Comparison of ENCODE assay signal across 17 cellular contexts in the genomic region with DNA sequence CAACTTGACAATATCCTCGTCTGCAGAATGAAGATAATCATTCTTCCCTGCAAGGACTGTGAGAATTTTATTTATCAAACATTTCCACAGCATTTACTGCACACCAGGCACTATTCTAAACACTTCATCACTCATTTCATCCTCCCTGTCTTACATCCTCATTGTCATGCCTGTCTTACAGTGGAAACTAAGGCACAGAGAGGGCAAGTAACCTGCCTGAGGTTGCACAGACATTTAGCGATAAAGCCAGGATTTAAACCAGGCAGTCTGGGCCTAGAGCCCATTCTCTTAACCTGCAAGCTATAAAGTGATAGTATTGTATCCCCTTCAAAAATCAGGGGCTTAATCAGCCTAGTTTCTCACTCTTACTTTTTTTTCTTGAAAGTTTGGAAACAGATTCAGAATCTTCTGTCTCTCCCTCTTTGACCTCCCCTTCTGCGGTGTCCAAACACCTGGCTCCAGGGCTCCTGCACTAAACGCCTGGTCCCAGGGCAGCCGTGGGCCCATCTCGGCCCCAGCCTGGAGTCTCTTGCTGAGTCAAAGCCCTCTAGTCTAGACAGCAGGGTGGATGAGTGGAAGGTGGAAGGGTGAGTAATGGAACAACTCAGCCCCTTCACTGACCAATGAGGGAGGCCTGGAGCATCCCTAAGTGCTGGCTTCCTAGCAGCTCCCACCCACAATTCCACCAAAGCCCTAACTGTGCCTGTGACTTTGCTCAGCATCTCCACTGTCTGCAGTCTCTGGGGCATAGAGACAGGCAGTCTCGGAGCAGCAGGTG. TPM values are rescaled to one million over a fixed set of nuclear protein-coding genes. Genes with fewer than 3 reads are reported as not detected.
DNase-seq lines count a peak whose midpoint lies in the region; ATAC-seq, FAIRE-seq and TF ChIP-seq lines count a peak whose summit lies in the region.
"Had no signal": no experiment of that assay in that cellular context is flagged by ENCODE, and none has a peak within 500 bp of the region (broad histone marks: within the 10 kb centered on the region; RNA-seq: fewer than 3 reads in every experiment).

No MANE protein-coding gene starts in this region.

- DNase-seq in ELR (ENCODE audit: low read depth) (peak; percentile 91), M059J (ENCODE audit: low read depth) (peak; percentile 65), endothelial cell of umbilical vein (ENCODE audit: low read depth, low spot score) (no peak), non-pigmented ciliary epithelial cell (ENCODE audit: low read depth) (peak; percentile 60), HT-29 (ENCODE audit: low spot score) (no peak), DMS153 treated with DMSO at 0.1 percent for 48 hours (lab: John Stamatoyannopoulos, UW; ENCODE audit: unreplicated experiment) (no peak), NCI-H345 (lab: John Stamatoyannopoulos, UW) (no peak)
- DNase-seq: activated CD4-positive, alpha-beta T cell treated with anti-CD3 and anti-CD28 coated beads, Interleukin-2, amount 50 U/mL, for 48 hours; CD4-positive, CD25-positive, alpha-beta regulatory T cell; NCI-H187 treated with DMSO at 0.1 percent for 48 hours; NCI-H748 treated with DMSO at 0.1 percent for 48 hours; retina; stimulated activated naive CD4-positive, alpha-beta T cell had no signal

- no peak overlapping the region for H3K4me2 ChIP-seq in endothelial cell of umbilical vein (ENCODE audit: insufficient read depth, low read length)

- H3K9me1 ChIP-seq in endothelial cell of umbilical vein (replicated peaks; ENCODE audit: control insufficient read depth, extremely low read depth, insufficient read depth, low read length), result no peaks in the 10 kb centered on the region

- no peaks in the 10 kb centered on the region for H3K79me2 ChIP-seq in endothelial cell of umbilical vein (ENCODE audit: control insufficient read depth, insufficient read depth, low read length)

- no peak for ATAC-seq in HG03097 (IDR thresholded peaks at IDR 0.05; ENCODE audit: low FRiP score, unreplicated experiment)

- no peaks in the 10 kb centered on the region for H3K36me3 ChIP-seq in endothelial cell of umbilical vein (ENCODE audit: control insufficient read depth in 2 of 2, extremely low read depth in 1 of 2, insufficient read depth in 2 of 2, low read length in 2 of 2)
- H3K36me3 ChIP-seq: ascending aorta had no signal

- no peak for TF ChIP-seq CTCF in endothelial cell of umbilical vein (IDR thresholded peaks at IDR 0.05; ENCODE audit: extremely low read depth in 1 of 2, insufficient read depth in 1 of 2, low read depth in 1 of 2, low read length in 2 of 2)

- FAIRE-seq in endothelial cell of umbilical vein (lab: Jason Lieb, UNC), result no peak
- FAIRE-seq: islet of Langerhans had no signal

- no peak overlapping the region for H3K4me3 ChIP-seq in endothelial cell of umbilical vein (replicated peaks in 1 of 3; ENCODE audit: insufficient read depth in 1 of 3, low read depth in 1 of 3, low read length in 3 of 3)
- H3K4me3 ChIP-seq: ascending aorta had no signal

- no peak overlapping the region for H3K27ac ChIP-seq in endothelial cell of umbilical vein (ENCODE audit: insufficient read depth, low read depth, low read length)
- H3K27ac ChIP-seq: ascending aorta had no signal

- no peaks in the 10 kb centered on the region for H3K4me1 ChIP-seq in endothelial cell of umbilical vein (ENCODE audit: control insufficient read depth, extremely low read depth, insufficient read depth, low read length)
- H3K4me1 ChIP-seq: ascending aorta had no signal

- no peaks in the 10 kb centered on the region for H3K27me3 ChIP-seq in endothelial cell of umbilical vein (ENCODE audit: control insufficient read depth in 2 of 2, insufficient read depth in 2 of 2, low read length in 2 of 2)
- H3K27me3 ChIP-seq: ascending aorta had no signal

- POLR2A ChIA-PET in endothelial cell of umbilical vein (lab: Charles Lee), result no interaction called here

- H2AFZ ChIP-seq in endothelial cell of umbilical vein (ENCODE audit: low read depth, low read length), result no peak overlapping the region

- H4K20me1 ChIP-seq in endothelial cell of umbilical vein (replicated peaks; ENCODE audit: control insufficient read depth, extremely low read depth, insufficient read depth, low read length), result no peaks in the 10 kb centered on the region

- CTCF ChIA-PET in endothelial cell of umbilical vein (lab: Charles Lee), result no interaction called here

- no peaks in the 10 kb centered on the region for H3K9me3 ChIP-seq in endothelial cell of umbilical vein (replicated peaks; ENCODE audit: control insufficient read depth, insufficient read depth, low read length)
- H3K9me3 ChIP-seq: ascending aorta had no signal

- H3K9ac ChIP-seq in endothelial cell of umbilical vein (replicated peaks; ENCODE audit: extremely low read depth, insufficient read depth, low read length), result no peak overlapping the region

- intact Hi-C loops in endothelial cell of umbilical vein (cut with micrococcal nuclease), result no loop called here

- TF ChIP-seq POLR2A in endothelial cell of umbilical vein (IDR thresholded peaks at IDR 0.05; ENCODE audit: low read depth, low read length), result no peak

- dilution Hi-C loops in endothelial cell of umbilical vein (cut with MboI; ENCODE audit: extremely low pct_ligation_motif_present, low sequenced_read_pairs), result no loop called here

- no TSS peak for BruUV-seq in endothelial cell of umbilical vein (replicated peaks; lab: Mats Ljungman, UMichigan)

TF ChIP-seq in endothelial cell of umbilical vein, 7 proteins besides CTCF, POLR2A, EP300 and RAD21:
- peak; percentile 9 for TF ChIP-seq FOS (IDR thresholded peaks at IDR 0.05; ENCODE audit: borderline replicate concordance, insufficient read depth, low read length)
- TF ChIP-seq, protein P1, sequence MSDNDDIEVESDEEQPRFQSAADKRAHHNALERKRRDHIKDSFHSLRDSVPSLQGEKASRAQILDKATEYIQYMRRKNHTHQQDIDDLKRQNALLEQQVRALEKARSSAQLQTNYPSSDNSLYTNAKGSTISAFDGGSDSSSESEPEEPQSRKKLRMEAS (IDR thresholded peaks at IDR 0.05; ENCODE audit: insufficient read depth, insufficient read length), result no peak

RNA-seq across cellular contexts. Expression of gene ISM2, which starts 12.5 kb away (rescaled TPM):
- 0.54 TPM in 1 of 2 replicates, not detected in the other for total RNA-seq in M059J (2014; rRNA removed; shearing (Covaris generic))
- not detected in 2 replicates for total RNA-seq in endothelial cell of umbilical vein
- not detected in 2 replicates for polyA plus RNA-seq in endothelial cell of umbilical vein
- polyA plus RNA-seq in endothelial cell of umbilical vein (2011; cell fraction: cytosol; rRNA removed), result not detected in 2 replicates
- not detected in 2 replicates for polyA plus RNA-seq in endothelial cell of umbilical vein (2011; cell fraction: nucleus; rRNA removed)
- polyA plus RNA-seq in endothelial cell of umbilical vein (2012), result not detected in 2 replicates
- polyA minus RNA-seq in endothelial cell of umbilical vein, result not detected in 2 replicates
- not detected for polyA minus RNA-seq in endothelial cell of umbilical vein (2011; cell fraction: cytosol; rRNA and poly(A)+ RNA removed)
- polyA minus RNA-seq in endothelial cell of umbilical vein (2011; cell fraction: nucleus; rRNA and poly(A)+ RNA removed), result not detected in 2 replicates
- total RNA-seq in HT-29 (2014; rRNA removed; shearing (Covaris generic)), result not detected in 2 replicates
- total RNA-seq: activated T-helper 2 cell treated with anti-CD3 and anti-CD28 coated beads, Interferon-gamma antibody, Interleukin-2, Interleukin-4, amounts not matched to agents 10 μg/mL and 5 μg/mL and 100 μg/mL, durations not matched to agents 14 hours and 24 hours and 36 hours; ascending aorta; CD4-positive, CD25-positive, alpha-beta regulatory T cell had no signal
- polyA plus RNA-seq: CD4-positive, CD25-positive, alpha-beta regulatory T cell had no signal

RNA-seq across cellular contexts. Expression of gene AHSA1, which starts 28.2 kb away (rescaled TPM):
- total RNA-seq in M059J (2014; rRNA removed; shearing (Covaris generic)), result 79.3 and 133 TPM in 2 replicates
- total RNA-seq in endothelial cell of umbilical vein, result 158 and 166 TPM in 2 replicates
- polyA plus RNA-seq in endothelial cell of umbilical vein, result 118 and 122 TPM in 2 replicates
- 182 and 189 TPM in 2 replicates for polyA plus RNA-seq in endothelial cell of umbilical vein (2011; cell fraction: cytosol; rRNA removed)
- 89.2 and 105 TPM in 2 replicates for polyA plus RNA-seq in endothelial cell of umbilical vein (2011; cell fraction: nucleus; rRNA removed)
- polyA plus RNA-seq in endothelial cell of umbilical vein (2012), result 130 and 158 TPM in 2 replicates
- 127 and 131 TPM in 2 replicates for polyA minus RNA-seq in endothelial cell of umbilical vein
- polyA minus RNA-seq in endothelial cell of umbilical vein (2011; cell fraction: cytosol; rRNA and poly(A)+ RNA removed), result 89.9 TPM
- 19.3 and 31.3 TPM in 2 replicates for polyA minus RNA-seq in endothelial cell of umbilical vein (2011; cell fraction: nucleus; rRNA and poly(A)+ RNA removed)
- total RNA-seq in HT-29 (2014; rRNA removed; shearing (Covaris generic)), result 118 and 124 TPM in 2 replicates

RNA-seq across cellular contexts. Expression of gene VIPAS39, which starts 28.7 kb away (rescaled TPM):
- total RNA-seq in M059J (2014; rRNA removed; shearing (Covaris generic)), result 19.4 and 21.3 TPM in 2 replicates
- total RNA-seq in endothelial cell of umbilical vein, result 22.2 and 24.2 TPM in 2 replicates
- 28.2 and 28.4 TPM in 2 replicates for polyA plus RNA-seq in endothelial cell of umbilical vein
- 25.9 and 28.4 TPM in 2 replicates for polyA plus RNA-seq in endothelial cell of umbilical vein (2011; cell fraction: cytosol; rRNA removed)
- 51.9 and 54.2 TPM in 2 replicates for polyA plus RNA-seq in endothelial cell of umbilical vein (2011; cell fraction: nucleus; rRNA removed)
- 22.2 and 25.4 TPM in 2 replicates for polyA plus RNA-seq in endothelial cell of umbilical vein (2012)
- polyA minus RNA-seq in endothelial cell of umbilical vein, result 39.9 and 43.9 TPM in 2 replicates
- 6.9 TPM for polyA minus RNA-seq in endothelial cell of umbilical vein (2011; cell fraction: cytosol; rRNA and poly(A)+ RNA removed)
- polyA minus RNA-seq in endothelial cell of umbilical vein (2011; cell fraction: nucleus; rRNA and poly(A)+ RNA removed), result 20.4 and 30.6 TPM in 2 replicates
- 6.3 and 6.6 TPM in 2 replicates for total RNA-seq in HT-29 (2014; rRNA removed; shearing (Covaris generic))

Comparison
In these comparisons a context has a peak if more than half of its experiments do, and no peak if none do; other contexts are left out.
1. DNase-seq: peak in ELR (single experiment), M059J (single experiment) and non-pigmented ciliary epithelial cell (single experiment); none in endothelial cell of umbilical vein (single experiment), HT-29 (single experiment), DMS153 treated with DMSO at 0.1 percent for 48 hours (single experiment) and NCI-H345 (single experiment).